In the genomic region with DNA sequence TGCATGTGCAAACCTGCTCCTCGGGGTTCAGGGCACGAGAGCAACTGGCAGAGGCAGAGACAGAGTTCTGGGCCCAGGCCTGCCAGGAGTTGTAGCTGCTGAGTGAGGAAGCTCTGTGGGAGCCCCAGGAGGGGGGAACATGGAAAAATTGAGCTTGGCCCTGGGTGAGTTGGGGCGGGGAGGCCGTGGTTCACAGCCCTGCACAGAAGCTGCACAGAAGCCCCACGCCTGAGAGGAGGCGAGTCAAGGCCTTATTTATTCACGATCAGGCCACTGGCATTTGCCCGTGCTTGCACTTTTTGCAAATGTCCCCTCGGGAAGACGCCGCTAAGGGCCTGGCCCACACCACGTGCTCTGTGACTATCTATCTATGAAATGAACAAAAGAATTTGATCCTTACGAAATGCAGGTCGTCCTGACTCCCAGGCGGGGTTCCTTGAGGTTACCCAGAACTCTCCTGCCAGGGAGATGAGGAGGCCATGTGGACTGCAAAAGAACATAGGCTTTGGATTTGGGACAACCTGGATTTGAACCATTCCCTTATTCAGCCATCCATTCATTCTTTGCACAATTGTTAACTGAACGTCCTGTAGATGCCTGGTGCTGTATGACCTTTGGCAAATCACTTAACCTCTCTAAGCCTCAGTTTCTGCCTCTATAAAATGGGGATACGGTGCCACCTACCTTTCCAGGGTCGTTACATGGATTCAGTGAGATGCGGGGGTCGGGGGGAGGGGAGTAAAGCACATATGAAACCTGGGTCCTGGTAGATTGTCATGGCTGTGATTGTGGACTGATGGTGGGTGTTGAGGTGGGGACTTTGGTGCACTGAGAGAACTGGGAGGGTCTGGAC, we compare ENCODE assay signal across 12 cellular contexts. TPM values are rescaled to one million over a fixed set of nuclear protein-coding genes. Genes with fewer than 3 reads are reported as not detected.
A peak's percentile ranks its signal among the peaks of the same experiment; 100 is the strongest.
DNase-seq lines count a peak whose midpoint lies in the region; ATAC-seq and TF ChIP-seq lines count a peak whose summit lies in the region.
"Had no signal": no experiment of that assay in that cellular context is flagged by ENCODE, and none has a peak within 500 bp of the region (broad histone marks: within the 10 kb centered on the region; RNA-seq: fewer than 3 reads in every experiment).

No MANE protein-coding gene starts in this region.

- H3K27me3 ChIP-seq in BLaER1 (no peaks in the 10 kb centered on the region), adrenal gland (no peaks in the 10 kb centered on the region), foreskin keratinocyte (no peaks in the 10 kb centered on the region), ovary (no peaks in the 10 kb centered on the region)

- intact Hi-C loops in adrenal gland (cut with DNase I) = no loop called here
- intact Hi-C loops in ovary (cut with DNase I) = loop anchor here in 1 of 4 donors (10.0 kb wide), 1 partner anchor 62 kb away; no protein-coding TSS in a partner anchor

- no peaks in the 10 kb centered on the region for H3K9me3 ChIP-seq in BLaER1
- no peaks in the 10 kb centered on the region for H3K9me3 ChIP-seq in adrenal gland (replicated peaks in 1 of 3)
- H3K9me3 ChIP-seq in ovary = no peaks in the 10 kb centered on the region
- H3K9me3 ChIP-seq: mucosa of descending colon had no signal

- TF ChIP-seq CTCF in adrenal gland (IDR thresholded peaks at IDR 0.05) = no peak
- TF ChIP-seq CTCF in foreskin keratinocyte (conservative IDR thresholded peaks at IDR 0.05) = no peak
- no peak for TF ChIP-seq CTCF in ovary (IDR thresholded peaks at IDR 0.05)
- no peak for TF ChIP-seq CTCF in GM13976 (IDR thresholded peaks at IDR 0.05; ENCODE audit: borderline replicate concordance, control extremely low read depth, extremely low read depth, insufficient read depth, missing control alignments)

- peaks cover 20% of the 10 kb centered on the region for H4K20me1 ChIP-seq in BLaER1

- H3K9ac ChIP-seq in BLaER1 = peak overlapping the region; percentile 26

- WGBS in adrenal gland, 4 donors = 62 to 72% (median 65%) methylated on average over 17 to 20 of the region's 20 CpGs
- WGBS in ovary, 3 donors = 35 to 47% (median 43%) methylated on average over 20 of the region's 20 CpGs

- H3K4me3 ChIP-seq in BLaER1 = no peak overlapping the region
- H3K4me3 ChIP-seq in adrenal gland = no peak overlapping the region
- H3K4me3 ChIP-seq in ovary = no peak overlapping the region
- H3K4me3 ChIP-seq: mucosa of descending colon had no signal

- ATAC-seq in foreskin keratinocyte = peak; percentile 51
- ATAC-seq: activated CD8-positive, alpha-beta T cell treated with anti-CD3 and anti-CD28 coated beads, Interleukin-2, amount 10 ng/mL, durations not matched to agents 7 days and 5 days; mucosa of descending colon had no signal

- DNase-seq in adrenal gland (peak in 5 of 7 donors; percentile 30 to 87 (median 49)), foreskin keratinocyte (peak; percentile 59 to 79), ovary (peak in 3 of 5 donors; percentile 54 to 61 (median 60)), NCI-H146 treated with DMSO at 0.1 percent for 48 hours (lab: John Stamatoyannopoulos, UW; ENCODE audit: unreplicated experiment) (no peak), DMS153 treated with DMSO at 0.1 percent for 48 hours (lab: John Stamatoyannopoulos, UW; ENCODE audit: unreplicated experiment) (no peak), cerebellar nuclear complex (lab: John Stamatoyannopoulos, UW) (no peak), GM13976 (ENCODE audit: low spot score) (no peak)
- DNase-seq: activated CD8-positive, alpha-beta T cell treated with anti-CD3 and anti-CD28 coated beads, Interleukin-2, amount 10 ng/mL, durations not matched to agents 7 days and 5 days; activated naive CD4-positive, alpha-beta T cell treated with anti-CD3 and anti-CD28 coated beads, Interleukin-2, amount 10 ng/mL, durations not matched to agents 7 days and 5 days; NCI-H2171 treated with DMSO at 0.1 percent for 48 hours had no signal

- H3K36me3 ChIP-seq in BLaER1 (peaks cover 52% of the 10 kb centered on the region), adrenal gland (replicated peaks in 1 of 2) (no peaks in the 10 kb centered on the region), ovary (no peaks in the 10 kb centered on the region)

- no peak for TF ChIP-seq EP300 in ovary (IDR thresholded peaks at IDR 0.05)

- TF ChIP-seq POLR2A in adrenal gland (IDR thresholded peaks at IDR 0.05) = no peak
- TF ChIP-seq POLR2A in ovary (IDR thresholded peaks at IDR 0.05) = no peak

- peak overlapping the region; percentile 93 for H3K4me2 ChIP-seq in BLaER1

- in situ Hi-C loops in GM13976 (cut with MboI; ENCODE audit: low sequenced_read_pairs, unreplicated experiment) = no loop called here

- peaks cover 83% of the 10 kb centered on the region for H3K4me1 ChIP-seq in BLaER1
- peaks cover 17 to 60% of the 10 kb centered on the region in 2 donors for H3K4me1 ChIP-seq in adrenal gland (replicated peaks in 1 of 2)
- peaks cover 34% of the 10 kb centered on the region for H3K4me1 ChIP-seq in foreskin keratinocyte
- H3K4me1 ChIP-seq in ovary (ENCODE audit: insufficient read depth) = peaks cover 13% of the 10 kb centered on the region

- H3K27ac ChIP-seq in BLaER1 (peak overlapping the region; percentile 73), adrenal gland (peak overlapping the region in 2 of 5 donors; percentile 40 to 84), foreskin keratinocyte (no peak overlapping the region), ovary (no peak overlapping the region)

RNA-seq across cellular contexts. Expression of a gene that starts 17.9 kb away (rescaled TPM):
- 10 to 100 TPM in 5 of 8 donors, 1 to 10 TPM in 3; 3.0 to 28.2 (median 11.9) TPM for total RNA-seq in adrenal gland
- polyA plus RNA-seq in adrenal gland = 10 to 100 TPM in 2 of 3 donors, 1 to 10 TPM in 1; 3.1 to 99.8 (median 15.9) TPM
- total RNA-seq in foreskin keratinocyte = 13.4 and 17.7 TPM in 2 replicates
- polyA plus RNA-seq in foreskin keratinocyte = 4.5 and 5.2 TPM in 2 replicates
- total RNA-seq in ovary = 10 to 100 TPM in 5 of 7 donors, 1 to 10 TPM in 2; 7.1 to 91.2 (median 19.8) TPM
- polyA plus RNA-seq in ovary = 10 to 100 TPM in 1 of 2 donors, 1 to 10 TPM in 1; 5.2 to 16.8 TPM

Comparison
In these comparisons a context has a peak if more than half of its experiments do, and no peak if none do; other contexts are left out.
1. DNase-seq: peak in adrenal gland (5 of 7), foreskin keratinocyte (2 of 2) and ovary (3 of 5); none in NCI-H146 treated with DMSO at 0.1 percent for 48 hours (single experiment), DMS153 treated with DMSO at 0.1 percent for 48 hours (single experiment), cerebellar nuclear complex (0 of 2) and GM13976 (single experiment).